ENCODE assay signal across 7 cellular contexts in the genomic region with DNA sequence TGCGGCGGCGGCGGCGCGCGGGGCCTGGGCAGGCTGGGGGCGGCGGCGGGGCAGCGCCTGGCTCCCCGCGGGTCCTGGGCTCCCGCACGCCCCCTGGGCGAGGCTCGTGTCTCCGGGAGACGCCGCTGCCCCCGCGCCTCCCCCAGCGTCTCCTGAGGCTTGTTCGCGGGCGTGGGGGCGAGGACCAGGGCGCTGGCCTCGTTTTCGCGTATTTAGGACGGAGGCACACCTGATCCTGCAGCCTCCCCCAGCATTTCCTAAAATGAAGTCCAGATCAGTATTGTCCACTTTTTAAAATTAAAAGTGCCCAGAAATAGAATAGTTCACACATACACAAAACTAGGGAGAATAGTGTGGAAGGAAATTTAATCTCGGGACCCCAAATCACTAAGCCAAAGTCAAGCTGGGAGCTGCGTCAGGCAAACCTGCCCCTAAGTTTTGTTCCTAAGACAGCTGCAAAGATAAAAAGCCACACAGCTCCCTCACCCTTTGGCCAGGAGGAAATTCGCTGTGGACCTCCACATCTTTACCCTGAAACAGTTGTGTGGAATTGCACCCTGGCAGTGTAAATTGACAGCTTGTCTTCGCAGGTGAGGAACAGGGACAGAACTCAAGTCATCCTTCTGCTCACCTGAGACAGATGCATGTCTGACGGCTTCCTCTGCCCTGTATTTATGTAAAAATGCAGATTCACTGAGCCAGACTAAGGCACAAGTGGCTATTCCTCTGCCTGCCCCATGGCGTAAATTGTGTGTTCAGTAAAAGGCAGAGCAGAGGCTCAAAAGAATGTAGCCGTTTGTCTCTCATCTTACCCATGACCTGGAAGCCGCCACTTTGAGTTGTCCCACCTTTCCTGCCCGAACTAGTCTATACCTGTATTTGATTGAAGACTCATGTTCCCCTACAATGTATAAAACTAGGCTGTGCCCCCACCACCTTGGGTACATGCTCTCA. TPM values are rescaled to one million over a fixed set of nuclear protein-coding genes. Genes with fewer than 3 reads are reported as not detected.
DNase-seq lines count a peak whose midpoint lies in the region; ATAC-seq and TF ChIP-seq lines count a peak whose summit lies in the region.

No MANE protein-coding gene starts in this region.

- H3K27me3 ChIP-seq in HCT116 (ENCODE audit: insufficient read depth, low read length) (no peaks in the 10 kb centered on the region), right cardiac atrium (ENCODE audit: control insufficient read depth, insufficient read depth) (no peaks in the 10 kb centered on the region), spleen (replicated peaks in 1 of 7) (no peaks in the 10 kb centered on the region)

- no peak overlapping the region for H2AFZ ChIP-seq in HCT116 (ENCODE audit: low read depth, low read length, poor library complexity, severe bottlenecking)

- peak overlapping the region; percentile 78 for H3K4me3 Mint-ChIP-seq in activated CD4-positive, alpha-beta memory T cell treated with anti-CD3 and anti-CD28 coated beads for 36 hours

- TF ChIP-seq CTCF in HCT116 (IDR thresholded peaks at IDR 0.05 in 2 of 3, conservative IDR thresholded peaks at IDR 0.05 in 1 of 3; ENCODE audit: borderline replicate concordance in 1 of 3, insufficient read depth in 1 of 3, low read depth in 2 of 3, low read length in 2 of 3) (no peak), spleen (IDR thresholded peaks at IDR 0.05 in 8 of 11, conservative IDR thresholded peaks at IDR 0.05 in 3 of 11) (peak in 2 of 11 experiments; percentile 2 to 11)

- H3K27ac ChIP-seq in HCT116 (ENCODE audit: low read depth, low read length): peak overlapping the region; percentile 70
- H3K27ac ChIP-seq in right cardiac atrium (ENCODE audit: low read length): peak overlapping the region; percentile 55
- peak overlapping the region; percentile 75 to 92 (median 87) for H3K27ac ChIP-seq in spleen

- H3K79me2 ChIP-seq in HCT116 (ENCODE audit: insufficient read depth, low read length): peaks cover 14% of the 10 kb centered on the region; the same call in 1 of the 2 replicates

- H4K20me1 ChIP-seq in HCT116 (ENCODE audit: insufficient read depth): no peaks in the 10 kb centered on the region

- peaks cover 17% of the 10 kb centered on the region for H3K36me3 Mint-ChIP-seq in activated CD4-positive, alpha-beta memory T cell treated with anti-CD3 and anti-CD28 coated beads for 36 hours

- H3K4me1 Mint-ChIP-seq in activated CD4-positive, alpha-beta memory T cell treated with anti-CD3 and anti-CD28 coated beads for 36 hours (ENCODE audit: low read depth): peaks cover 41% of the 10 kb centered on the region

- POLR2A ChIA-PET in HCT116 (lab: Charles Lee): no interaction called here
- POLR2A ChIA-PET in activated CD4-positive, alpha-beta memory T cell treated with anti-CD3 and anti-CD28 coated beads for 36 hours (lab: Charles Lee): interaction anchor here (0.6 kb wide), 1 partner anchor 507 kb away, joined by 4 read pairs; a partner anchor contains a TSS

- WGBS in right cardiac atrium: 12% methylated on average over 41 of the region's 41 CpGs
- WGBS in spleen, 5 donors: 14 to 35% (median 20%) methylated on average over 18 to 41 of the region's 41 CpGs

- RAD21 ChIA-PET in HCT116 (lab: Charles Lee; ENCODE audit: low non-redundant PET in 1 of 2, low total read pairs in 2 of 2, uncharacterized antibody in 2 of 2, unreplicated experiment in 2 of 2): no interaction called here

- CTCF ChIA-PET in HCT116 (lab: Charles Lee): no interaction called here
- CTCF ChIA-PET in activated CD4-positive, alpha-beta memory T cell treated with anti-CD3 and anti-CD28 coated beads for 36 hours (lab: Charles Lee): no interaction called here

- intact Hi-C loops in HCT116 (cut with micrococcal nuclease) (no loop called here), right cardiac atrium (cut with DNase I) (no loop called here), spleen (cut with DNase I; ENCODE audit: low total_unique reads) (loop anchor here (10.0 kb wide), 1 partner anchor 251 kb away; no protein-coding TSS in a partner anchor)
- intact Hi-C loops in activated CD4-positive, alpha-beta memory T cell treated with anti-CD3 and anti-CD28 coated beads for 36 hours (cut with micrococcal nuclease): loop anchor here (5.0 to 10.0 kb wide), 3 partner anchors 121 to 409 kb away; a partner anchor contains a TSS

- H3K36me3 ChIP-seq in HCT116 (ENCODE audit: control insufficient read depth in 1 of 2, insufficient read depth in 2 of 2, low read length in 2 of 2): peaks cover 0 to 8% of the 10 kb centered on the region in 2 experiments; a peak in 1 of 4 replicates
- peaks cover 0 to 15% (median 0%) of the 10 kb centered on the region in 6 donors for H3K36me3 ChIP-seq in spleen

- no peak for TF ChIP-seq POLR2A in HCT116 (IDR thresholded peaks at IDR 0.05; ENCODE audit: borderline replicate concordance, extremely low read depth, insufficient read depth, insufficient read length)
- TF ChIP-seq POLR2A in spleen (IDR thresholded peaks at IDR 0.05): no peak

- H3K4me2 ChIP-seq in HCT116 (ENCODE audit: low read length): peak overlapping the region; percentile 91

- H3K4me3 ChIP-seq in HCT116 (replicated peaks in 1 of 2; ENCODE audit: low read depth in 1 of 2, low read length in 2 of 2) (peak overlapping the region; percentile 49 to 65), right cardiac atrium (ENCODE audit: low read length) (peak overlapping the region; percentile 58), spleen (peak overlapping the region; percentile 52 to 84 (median 59))

- no peak overlapping the region for H3K27ac Mint-ChIP-seq in activated CD4-positive, alpha-beta memory T cell treated with anti-CD3 and anti-CD28 coated beads for 36 hours

- H3K9me3 ChIP-seq in HCT116 (ENCODE audit: control insufficient read depth in 1 of 2, insufficient read depth in 1 of 2, low read depth in 1 of 2, low read length in 2 of 2) (no peaks in the 10 kb centered on the region), right cardiac atrium (ENCODE audit: control insufficient read depth, low read length) (no peaks in the 10 kb centered on the region), spleen (no peaks in the 10 kb centered on the region)

- BruUV-seq in HCT116 (replicated peaks; lab: Mats Ljungman, UMichigan): TSS peak; percentile 64

- H3K9me3 Mint-ChIP-seq in activated CD4-positive, alpha-beta memory T cell treated with anti-CD3 and anti-CD28 coated beads for 36 hours: peaks cover 2% of the 10 kb centered on the region

- no peaks in the 10 kb centered on the region for H3K9me2 ChIP-seq in HCT116 (ENCODE audit: insufficient read depth)

- TF ChIP-seq RAD21 in HCT116 (IDR thresholded peaks at IDR 0.05; ENCODE audit: low read depth): no peak

- DNase-seq in HCT116 (ENCODE audit: low read depth, low spot score): no peak
- DNase-seq in activated CD4-positive, alpha-beta memory T cell treated with anti-CD3 and anti-CD28 coated beads for 36 hours: no peak
- no peak for DNase-seq in right cardiac atrium
- no peak for DNase-seq in spleen
- DNase-seq in NCI-H187 (lab: John Stamatoyannopoulos, UW): no peak
- no peak for DNase-seq in MV-4-11 (lab: John Stamatoyannopoulos, UW)

- H3K27me3 Mint-ChIP-seq in activated CD4-positive, alpha-beta memory T cell treated with anti-CD3 and anti-CD28 coated beads for 36 hours: no peaks in the 10 kb centered on the region

- peak overlapping the region; percentile 76 for H3K9ac ChIP-seq in HCT116 (ENCODE audit: low read length)

- ATAC-seq in HCT116 (no peak), right cardiac atrium (no peak), GM19467 (IDR thresholded peaks at IDR 0.05; ENCODE audit: unreplicated experiment) (no peak)

- H3K4me1 ChIP-seq in HCT116 (ENCODE audit: control insufficient read depth in 1 of 2, insufficient read depth in 2 of 2, low read length in 2 of 2) (peaks cover 0 to 13% of the 10 kb centered on the region in 2 experiments; a peak in 3 of 4 replicates), right cardiac atrium (ENCODE audit: control insufficient read depth, insufficient read depth, low read length) (peaks cover 3% of the 10 kb centered on the region), spleen (peaks cover 7 to 54% (median 21%) of the 10 kb centered on the region in 6 donors)

TF ChIP-seq in HCT116, 20 proteins besides CTCF, POLR2A, EP300 and RAD21 (continues in another document):
- TF ChIP-seq ZNF274 (IDR thresholded peaks at IDR 0.05; ENCODE audit: low read depth, low read length) (no peak), ELF1 (IDR thresholded peaks at IDR 0.05; ENCODE audit: borderline replicate concordance, low read depth) (no peak), ZFX (IDR thresholded peaks at IDR 0.05) (peak; percentile 83), EZH2phosphoT487 (IDR thresholded peaks at IDR 0.05; ENCODE audit: borderline replicate concordance) (no peak), YY1 (IDR thresholded peaks at IDR 0.05; ENCODE audit: extremely low read depth, insufficient replicate concordance, low read depth, low read length) (no peak), JUND (IDR thresholded peaks at IDR 0.05) (no peak), POLR2AphosphoS5 (IDR thresholded peaks at IDR 0.05; ENCODE audit: low read depth, low read length) (no peak)
- TF ChIP-seq, protein P1, sequence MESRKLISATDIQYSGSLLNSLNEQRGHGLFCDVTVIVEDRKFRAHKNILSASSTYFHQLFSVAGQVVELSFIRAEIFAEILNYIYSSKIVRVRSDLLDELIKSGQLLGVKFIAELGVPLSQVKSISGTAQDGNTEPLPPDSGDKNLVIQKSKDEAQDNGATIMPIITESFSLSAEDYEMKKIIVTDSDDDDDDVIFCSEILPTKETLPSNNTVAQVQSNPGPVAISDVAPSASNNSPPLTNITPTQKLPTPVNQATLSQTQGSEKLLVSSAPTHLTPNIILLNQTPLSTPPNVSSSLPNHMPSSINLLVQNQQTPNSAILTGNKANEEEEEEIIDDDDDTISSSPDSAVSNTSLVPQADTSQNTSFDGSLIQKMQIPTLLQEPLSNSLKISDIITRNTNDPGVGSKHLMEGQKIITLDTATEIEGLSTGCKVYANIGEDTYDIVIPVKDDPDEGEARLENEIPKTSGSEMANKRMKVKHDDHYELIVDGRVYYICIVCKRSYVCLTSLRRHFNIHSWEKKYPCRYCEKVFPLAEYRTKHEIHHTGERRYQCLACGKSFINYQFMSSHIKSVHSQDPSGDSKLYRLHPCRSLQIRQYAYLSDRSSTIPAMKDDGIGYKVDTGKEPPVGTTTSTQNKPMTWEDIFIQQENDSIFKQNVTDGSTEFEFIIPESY (IDR thresholded peaks at IDR 0.05; ENCODE audit: extremely low read depth, insufficient replicate concordance, low read length): no peak
- TF ChIP-seq, protein P2, sequence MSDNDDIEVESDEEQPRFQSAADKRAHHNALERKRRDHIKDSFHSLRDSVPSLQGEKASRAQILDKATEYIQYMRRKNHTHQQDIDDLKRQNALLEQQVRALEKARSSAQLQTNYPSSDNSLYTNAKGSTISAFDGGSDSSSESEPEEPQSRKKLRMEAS (IDR thresholded peaks at IDR 0.05): 0 out of 2 replicates have a peak, but pooled peaks have one; percentile 7

RNA-seq across cellular contexts. Expression of a gene that starts 0.7 kb away (rescaled TPM):
- 28.9 TPM for total RNA-seq in HCT116 (2021; ENCODE audit: unreplicated experiment)
- polyA plus RNA-seq in HCT116 (2012): 18.4 and 22.7 TPM in 2 replicates
- 10 to 100 TPM; 17.7 to 19.7 TPM for total RNA-seq in activated CD4-positive, alpha-beta memory T cell treated with anti-CD3 and anti-CD28 coated beads for 36 hours
- 10 to 100 TPM; 23.5 to 26.8 (median 26.1) TPM for total RNA-seq in right cardiac atrium
- polyA plus RNA-seq in right cardiac atrium: 18.1 TPM
- total RNA-seq in spleen: 10 to 100 TPM; 23.0 to 46.0 (median 31.9) TPM
- polyA plus RNA-seq in spleen: 10 to 100 TPM in 2 of 3 donors, 1 to 10 TPM in 1; 9.7 to 18.3 (median 11.4) TPM

Comparison
In these comparisons a context has a peak if more than half of its experiments do, and no peak if none do; other contexts are left out.
1. intact Hi-C loops: an anchor here in activated CD4-positive, alpha-beta memory T cell treated with anti-CD3 and anti-CD28 coated beads for 36 hours (5.0 to 10.0 kb wide) and spleen (10.0 kb wide); none called in HCT116 and right cardiac atrium.